ENCODE assay signal across 13 cellular contexts in genomic region chr15:63332367-63333078, GRCh38. TPM values are rescaled to one million over a fixed set of nuclear protein-coding genes. Genes with fewer than 3 reads are reported as not detected.
A peak's percentile ranks its signal among the peaks of the same experiment; 100 is the strongest.
DNase-seq lines count a peak whose midpoint lies in the region; ATAC-seq, FAIRE-seq and TF ChIP-seq lines count a peak whose summit lies in the region.
"Had no signal": no experiment of that assay in that cellular context is flagged by ENCODE, and none has a peak within 500 bp of the region (broad histone marks: within the 10 kb centered on the region; RNA-seq: fewer than 3 reads in every experiment).

No MANE protein-coding gene starts in this region.

- peak overlapping the region; percentile 45 for H3K4me2 ChIP-seq in A549
- H3K4me2 ChIP-seq: GM23338 had no signal

- H3K4me1 ChIP-seq in A549 = peaks cover 19% of the 10 kb centered on the region

- H3K9me3 ChIP-seq in A549 = no peaks in the 10 kb centered on the region
- H3K9me3 ChIP-seq: ovary had no signal

- no peak for TF ChIP-seq CTCF in A549 (IDR thresholded peaks at IDR 0.05)

- ATAC-seq in A549 (peak; percentile 78 to 81), SK-N-SH treated with all-trans-retinoic acid at 6 μM for 48 hours (peak; percentile 96), HG02571 (IDR thresholded peaks at IDR 0.05; ENCODE audit: unreplicated experiment) (no peak), GM19328 (IDR thresholded peaks at IDR 0.05; ENCODE audit: unreplicated experiment) (no peak)
- ATAC-seq: GM23338 had no signal

- POLR2A ChIA-PET in A549 (lab: Yijun Ruan, JAX) = no interaction called here

- TF ChIP-seq EP300 in A549 (IDR thresholded peaks at IDR 0.05) = no peak

- TF ChIP-seq POLR2A in A549 (IDR thresholded peaks at IDR 0.05; ENCODE audit: low read length) = no peak

- peak; percentile 74 for FAIRE-seq in A549 (lab: Jason Lieb, UNC)
- FAIRE-seq: kidney had no signal

- peak overlapping the region; percentile 63 to 67; a peak in 4 of 6 replicates for H3K27ac ChIP-seq in A549
- H3K27ac ChIP-seq: ovary had no signal

- CTCF ChIA-PET in A549 (lab: Yijun Ruan, JAX) = interaction anchor here (0.7 to 2.1 kb wide), 6 partner anchors 9 to 134 kb away, joined by 3 to 6 read pairs (median 3); no protein-coding TSS in a partner anchor

- peak; percentile 76 to 77 for DNase-seq in A549 (ENCODE audit: low read depth in 1 of 2, low spot score in 1 of 2)
- peak; percentile 92 for DNase-seq in HCEC 1CT
- DNase-seq in fibroblast of the conjunctiva (ENCODE audit: low read depth) = peak; percentile 91
- no peak for DNase-seq in mucosa of gallbladder (ENCODE audit: low spot score)
- no peak for DNase-seq in HuH-7.5 (ENCODE audit: low spot score)
- DNase-seq: activated T-cell treated with anti-CD3 and anti-CD28 coated beads, Interleukin-2, amount 50 U/mL, for 48 hours; COR-L47; kidney; ovary had no signal

- no peak overlapping the region for H3K4me3 ChIP-seq in A549
- H3K4me3 ChIP-seq: GM23338, ovary had no signal

- TF ChIP-seq RAD21 in A549 (conservative IDR thresholded peaks at IDR 0.05 in 1 of 2, IDR thresholded peaks at IDR 0.05 in 1 of 2) = no peak

- 29% methylated on average over 8 of the region's 8 CpGs for WGBS in A549 (ENCODE audit: missing lambda C conversion rate)

TF ChIP-seq in A549, 52 proteins besides CTCF, POLR2A, EP300 and RAD21:
- TF ChIP-seq TP53 (CRISPR knock-in tag; IDR thresholded peaks at IDR 0.05) (no peak), ZNF302 (CRISPR knock-in tag; IDR thresholded peaks at IDR 0.05) (no peak), FOSL2 (IDR thresholded peaks at IDR 0.05) (no peak), FOSL2 (CRISPR knock-in tag; IDR thresholded peaks at IDR 0.05) (peak; percentile 42; the same call in 1 of the 2 replicates), JUNB (IDR thresholded peaks at IDR 0.05) (peak; percentile 30; the same call in 1 of the 2 replicates), TFCP2L1 (CRISPR knock-in tag; IDR thresholded peaks at IDR 0.05) (no peak)

TF ChIP-seq in SK-N-SH treated with all-trans-retinoic acid at 6 μM for 48 hours, 23 proteins besides CTCF, POLR2A, EP300 and RAD21:
- TF ChIP-seq ZFP3 (CRISPR knock-in tag; IDR thresholded peaks at IDR 0.05) (no peak), ESRRG (CRISPR knock-in tag; IDR thresholded peaks at IDR 0.05) (no peak), SNAI2 (CRISPR knock-in tag; IDR thresholded peaks at IDR 0.05) (no peak), CREB5 (CRISPR knock-in tag; IDR thresholded peaks at IDR 0.05; ENCODE audit: low read depth) (no peak), ISL1 (CRISPR knock-in tag; IDR thresholded peaks at IDR 0.05) (no peak)
- TF ChIP-seq, protein P1, sequence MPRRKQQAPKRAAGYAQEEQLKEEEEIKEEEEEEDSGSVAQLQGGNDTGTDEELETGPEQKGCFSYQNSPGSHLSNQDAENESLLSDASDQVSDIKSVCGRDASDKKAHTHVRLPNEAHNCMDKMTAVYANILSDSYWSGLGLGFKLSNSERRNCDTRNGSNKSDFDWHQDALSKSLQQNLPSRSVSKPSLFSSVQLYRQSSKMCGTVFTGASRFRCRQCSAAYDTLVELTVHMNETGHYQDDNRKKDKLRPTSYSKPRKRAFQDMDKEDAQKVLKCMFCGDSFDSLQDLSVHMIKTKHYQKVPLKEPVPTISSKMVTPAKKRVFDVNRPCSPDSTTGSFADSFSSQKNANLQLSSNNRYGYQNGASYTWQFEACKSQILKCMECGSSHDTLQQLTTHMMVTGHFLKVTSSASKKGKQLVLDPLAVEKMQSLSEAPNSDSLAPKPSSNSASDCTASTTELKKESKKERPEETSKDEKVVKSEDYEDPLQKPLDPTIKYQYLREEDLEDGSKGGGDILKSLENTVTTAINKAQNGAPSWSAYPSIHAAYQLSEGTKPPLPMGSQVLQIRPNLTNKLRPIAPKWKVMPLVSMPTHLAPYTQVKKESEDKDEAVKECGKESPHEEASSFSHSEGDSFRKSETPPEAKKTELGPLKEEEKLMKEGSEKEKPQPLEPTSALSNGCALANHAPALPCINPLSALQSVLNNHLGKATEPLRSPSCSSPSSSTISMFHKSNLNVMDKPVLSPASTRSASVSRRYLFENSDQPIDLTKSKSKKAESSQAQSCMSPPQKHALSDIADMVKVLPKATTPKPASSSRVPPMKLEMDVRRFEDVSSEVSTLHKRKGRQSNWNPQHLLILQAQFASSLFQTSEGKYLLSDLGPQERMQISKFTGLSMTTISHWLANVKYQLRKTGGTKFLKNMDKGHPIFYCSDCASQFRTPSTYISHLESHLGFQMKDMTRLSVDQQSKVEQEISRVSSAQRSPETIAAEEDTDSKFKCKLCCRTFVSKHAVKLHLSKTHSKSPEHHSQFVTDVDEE (CRISPR knock-in tag; IDR thresholded peaks at IDR 0.05) = no peak
TF ChIP-seq in SK-N-SH treated with all-trans-retinoic acid at 6 μM for 48 hours: peak in this region for 0.

RNA-seq across cellular contexts. Expression of gene CA12, which starts 49.1 kb away (rescaled TPM):
- polyA plus RNA-seq in A549 (2011; rRNA removed) = 323 and 389 TPM in 2 replicates
- polyA plus RNA-seq in A549 (2012; cell fraction: cytosol; rRNA removed) = 126 and 167 TPM in 2 replicates
- polyA plus RNA-seq in A549 (2012; cell fraction: nucleus; rRNA removed) = 155 and 181 TPM in 2 replicates
- polyA plus RNA-seq in A549 (2017; fragmentation: RNase III; extraction: RNeasy Plus Mini Kit Qiagen cat#74134 plus additional on column Dnase treatment) = 122 to 129 TPM (median 126 TPM) in 3 replicates
- polyA minus RNA-seq in A549 (2011; rRNA and poly(A)+ RNA removed) = 186 and 245 TPM in 2 replicates
- 20.5 TPM for total RNA-seq in mucosa of gallbladder

RNA-seq across cellular contexts. Expression of gene APH1B, which starts 55.1 kb away (rescaled TPM):
- 25.3 and 28.5 TPM in 2 replicates for polyA plus RNA-seq in A549 (2011; rRNA removed)
- polyA plus RNA-seq in A549 (2012; cell fraction: cytosol; rRNA removed) = 6.0 and 9.1 TPM in 2 replicates
- 6.6 and 10.3 TPM in 2 replicates for polyA plus RNA-seq in A549 (2012; cell fraction: nucleus; rRNA removed)
- polyA plus RNA-seq in A549 (2017; fragmentation: RNase III; extraction: RNeasy Plus Mini Kit Qiagen cat#74134 plus additional on column Dnase treatment) = 14.0 to 19.8 TPM (median 16.4 TPM) in 3 replicates
- polyA minus RNA-seq in A549 (2011; rRNA and poly(A)+ RNA removed) = 28.0 and 37.2 TPM in 2 replicates
- total RNA-seq in mucosa of gallbladder = 28.1 TPM

Comparison
In these comparisons a context has a peak if more than half of its experiments do, and no peak if none do; other contexts are left out.
1. ATAC-seq: peak in A549 (2 of 2) and SK-N-SH treated with all-trans-retinoic acid at 6 μM for 48 hours (single experiment); none in HG02571 (single experiment) and GM19328 (single experiment).
2. DNase-seq: peak in A549 (2 of 2), HCEC 1CT (single experiment) and fibroblast of the conjunctiva (single experiment); none in mucosa of gallbladder (single experiment) and HuH-7.5 (single experiment).